13 cellular contexts compared by ENCODE assay signal in genomic region chr19:54532528-54532927, GRCh38. TPM values are rescaled to one million over a fixed set of nuclear protein-coding genes. Genes with fewer than 3 reads are reported as not detected.
DNase-seq lines count a peak whose midpoint lies in the region; ATAC-seq and TF ChIP-seq lines count a peak whose summit lies in the region.
"Had no signal": no experiment of that assay in that cellular context is flagged by ENCODE, and none has a peak within 500 bp of the region (broad histone marks: within the 10 kb centered on the region; RNA-seq: fewer than 3 reads in every experiment).

No MANE protein-coding gene starts in this region.

- no peaks in the 10 kb centered on the region for H3K4me1 ChIP-seq in CD8-positive, alpha-beta memory T cell (ENCODE audit: insufficient read depth, low read length)

- POLR2A ChIA-PET in CD8-positive, alpha-beta memory T cell (lab: Charles Lee), result no interaction called here
- POLR2A ChIA-PET in RWPE1 (lab: Yijun Ruan, JAX; ENCODE audit: low non-redundant PET), result no interaction called here

- H3K27ac Mint-ChIP-seq in CD8-positive, alpha-beta memory T cell, result peak overlapping the region in 1 of 8 donors; percentile 88
- H3K27ac Mint-ChIP-seq in activated naive CD8-positive, alpha-beta T cell treated with anti-CD3 and anti-CD28 coated beads for 36 hours, result peak overlapping the region; percentile 0

- peak overlapping the region in 5 of 7 donors; percentile 29 to 86 (median 69) for H3K4me3 Mint-ChIP-seq in CD8-positive, alpha-beta memory T cell
- H3K4me3 Mint-ChIP-seq in activated naive CD8-positive, alpha-beta T cell treated with anti-CD3 and anti-CD28 coated beads for 36 hours, result no peak overlapping the region

- peaks cover 19 to 26% (median 25%) of the 10 kb centered on the region in 3 donors for H3K4me1 Mint-ChIP-seq in CD8-positive, alpha-beta memory T cell
- peaks cover 11% of the 10 kb centered on the region for H3K4me1 Mint-ChIP-seq in activated naive CD8-positive, alpha-beta T cell treated with anti-CD3 and anti-CD28 coated beads for 36 hours

- DNase-seq in CD8-positive, alpha-beta memory T cell, result peak in 1 of 5 donors; percentile 34
- DNase-seq in activated naive CD8-positive, alpha-beta T cell treated with anti-CD3 and anti-CD28 coated beads for 36 hours, result peak; percentile 14
- DNase-seq in stimulated activated CD4-positive, alpha-beta T cell treated with anti-CD3 and anti-CD28 coated beads, Interleukin-4, amount 100 ng/mL, for 1 hour, result no peak
- DNase-seq in HuH-7 (ENCODE audit: low spot score), result no peak
- no peak for DNase-seq in RWPE1 (ENCODE audit: low spot score)
- DNase-seq: IMR-90, NCI-H82, right cardiac atrium had no signal

- H3K36me3 Mint-ChIP-seq in CD8-positive, alpha-beta memory T cell, result no peaks in the 10 kb centered on the region
- H3K36me3 Mint-ChIP-seq in activated naive CD8-positive, alpha-beta T cell treated with anti-CD3 and anti-CD28 coated beads for 36 hours, result no peaks in the 10 kb centered on the region

- no peaks in the 10 kb centered on the region for H3K27me3 ChIP-seq in CD8-positive, alpha-beta memory T cell (ENCODE audit: insufficient read depth, low read length, poor library complexity, severe bottlenecking)

- CTCF ChIA-PET in CD8-positive, alpha-beta memory T cell (lab: Charles Lee), result interaction anchor here (1.0 kb wide), 1 partner anchor 18 kb away, joined by 3 read pairs; no protein-coding TSS in a partner anchor
- CTCF ChIA-PET in RWPE1 (lab: Yijun Ruan, JAX), result interaction anchor here (0.6 kb wide), 2 partner anchors 24 to 78 kb away, joined by 3 to 4 read pairs; no protein-coding TSS in a partner anchor

- H3K4me3 ChIP-seq in CD8-positive, alpha-beta memory T cell (ENCODE audit: low read length), result no peak overlapping the region

- ATAC-seq in GM18909 (IDR thresholded peaks at IDR 0.05; ENCODE audit: poor library complexity, unreplicated experiment), result peak; percentile 79
- peak; percentile 88 for ATAC-seq in HG03097 (IDR thresholded peaks at IDR 0.05; ENCODE audit: low FRiP score, unreplicated experiment)
- ATAC-seq in HG03039 (IDR thresholded peaks at IDR 0.05; ENCODE audit: unreplicated experiment), result no peak
- ATAC-seq: right cardiac atrium had no signal

- no peak overlapping the region for H3K27ac ChIP-seq in CD8-positive, alpha-beta memory T cell (ENCODE audit: low read depth, low read length)
- no peak overlapping the region for H3K27ac ChIP-seq in RWPE1

- no peaks in the 10 kb centered on the region for H3K36me3 ChIP-seq in CD8-positive, alpha-beta memory T cell (ENCODE audit: insufficient read depth, low read length)

- H3K9me3 Mint-ChIP-seq in CD8-positive, alpha-beta memory T cell, result no peaks in the 10 kb centered on the region
- H3K9me3 Mint-ChIP-seq in activated naive CD8-positive, alpha-beta T cell treated with anti-CD3 and anti-CD28 coated beads for 36 hours, result no peaks in the 10 kb centered on the region

- no peak for TF ChIP-seq CTCF in RWPE1 (conservative IDR thresholded peaks at IDR 0.05; ENCODE audit: low read depth)

- H3K9me3 ChIP-seq in CD8-positive, alpha-beta memory T cell (ENCODE audit: low read length), result no peaks in the 10 kb centered on the region

- peaks cover 24 to 68% of the 10 kb centered on the region in 2 donors for H3K27me3 Mint-ChIP-seq in CD8-positive, alpha-beta memory T cell
- peaks cover 88% of the 10 kb centered on the region for H3K27me3 Mint-ChIP-seq in activated naive CD8-positive, alpha-beta T cell treated with anti-CD3 and anti-CD28 coated beads for 36 hours

RNA-seq across cellular contexts. Expression of gene LAIR2, which starts 29.9 kb away (rescaled TPM):
- total RNA-seq in CD8-positive, alpha-beta memory T cell, result 1 to 10 TPM; 1.4 TPM
- polyA plus RNA-seq in CD8-positive, alpha-beta memory T cell, result 31.6 TPM
- 1 to 10 TPM; 1.8 to 2.4 TPM for total RNA-seq in activated naive CD8-positive, alpha-beta T cell treated with anti-CD3 and anti-CD28 coated beads for 36 hours
- total RNA-seq: astrocyte, H4, IMR-90, right cardiac atrium had no signal
- polyA plus RNA-seq: IMR-90, right cardiac atrium had no signal

RNA-seq across cellular contexts. Expression of gene LILRA2, which starts 41.1 kb away (rescaled TPM):
- not detected for total RNA-seq in CD8-positive, alpha-beta memory T cell
- polyA plus RNA-seq in CD8-positive, alpha-beta memory T cell, result not detected
- not detected for total RNA-seq in activated naive CD8-positive, alpha-beta T cell treated with anti-CD3 and anti-CD28 coated beads for 36 hours
- total RNA-seq: astrocyte, H4, IMR-90 had no signal
- polyA plus RNA-seq: IMR-90 had no signal

RNA-seq across cellular contexts. Expression of gene CDC42EP5, which starts 59.4 kb away (rescaled TPM):
- 1 to 10 TPM in 1 of 2 experiments, under 1 TPM in 1; 0.44 to 1.1 TPM for total RNA-seq in CD8-positive, alpha-beta memory T cell
- polyA plus RNA-seq in CD8-positive, alpha-beta memory T cell, result not detected
- under 1 TPM in 1 of 2 experiments, not detected in 1; 0.34 TPM for total RNA-seq in activated naive CD8-positive, alpha-beta T cell treated with anti-CD3 and anti-CD28 coated beads for 36 hours
